Comparison of ENCODE assay signal across 25 cellular contexts in genomic region chr6:10258341-10258740, GRCh38.
DNase-seq lines count a peak whose midpoint lies in the region; ATAC-seq, FAIRE-seq and TF ChIP-seq lines count a peak whose summit lies in the region.
"Had no signal": no experiment of that assay in that cellular context is flagged by ENCODE, and none has a peak within 500 bp of the region (broad histone marks: within the 10 kb centered on the region; RNA-seq: fewer than 3 reads in every experiment).

No MANE protein-coding gene starts in this region.

- no peaks in the 10 kb centered on the region for H3K9me3 ChIP-seq in HEK293 (ENCODE audit: control insufficient read depth, insufficient read depth, low read depth, low read length)
- H3K9me3 ChIP-seq: BE2C, BLaER1 had no signal

- ATAC-seq in GM21786 (IDR thresholded peaks at IDR 0.05; ENCODE audit: unreplicated experiment): no peak
- ATAC-seq: GM12878 had no signal

- CTCF ChIA-PET in HEK293 (lab: Yijun Ruan, JAX): interaction anchor here (0.6 to 0.7 kb wide), 2 partner anchors 42 to 1475 kb away, joined by 3 to 4 read pairs; no protein-coding TSS in a partner anchor

- no peak for TF ChIP-seq CTCF in HEK293 (tag by site-specific recombination; IDR thresholded peaks at IDR 0.05)
- no peak for TF ChIP-seq CTCF in bronchial epithelial cell (IDR thresholded peaks at IDR 0.05; ENCODE audit: insufficient read depth, low read length, severe bottlenecking)

- H3K27me3 ChIP-seq in bronchial epithelial cell (ENCODE audit: control insufficient read depth, insufficient read depth, low read length): no peaks in the 10 kb centered on the region
- H3K27me3 ChIP-seq: BE2C, BLaER1 had no signal

- DNase-seq in M059J (ENCODE audit: low read depth) (peak; percentile 18), bronchial epithelial cell (ENCODE audit: low read depth) (peak; percentile 23), iPS-NIHi11 (ENCODE audit: low spot score) (no peak), urothelium cell line (ENCODE audit: low spot score) (no peak)
- DNase-seq: 8988T; ACHN; BE2C; C1 segment of cervical spinal cord; CD4-positive, alpha-beta memory T cell; CD8-positive, alpha-beta memory T cell; COR-L47; DMS 273 treated with DMSO at 0.1 percent for 48 hours; DMS153; DMS53; DMS79; DND-41; EL; GDM1 had no signal

- no peak overlapping the region for H3K4me3 ChIP-seq in HEK293 (ENCODE audit: low read depth, low read length)
- no peak overlapping the region for H3K4me3 ChIP-seq in bronchial epithelial cell (ENCODE audit: low read depth, low read length)
- H3K4me3 ChIP-seq: BLaER1, GM12878 had no signal

- H3K27ac ChIP-seq in HEK293 (ENCODE audit: extremely low read depth, low read depth, low read length): no peak overlapping the region
- H3K27ac ChIP-seq: BLaER1 had no signal

- no peaks in the 10 kb centered on the region for H3K4me1 ChIP-seq in HEK293 (ENCODE audit: control insufficient read depth, insufficient read depth, low read length)
- H3K4me1 ChIP-seq: BE2C, BLaER1 had no signal

- POLR2A ChIA-PET in HEK293 (lab: Yijun Ruan, JAX): no interaction called here

- FAIRE-seq in bronchial epithelial cell (lab: Jason Lieb, UNC): no peak
- no peak for FAIRE-seq in urothelium cell line (lab: Jason Lieb, UNC)
- FAIRE-seq: A204.1, GM12878, GM12892, GM18507 had no signal

- H3K36me3 ChIP-seq in HEK293 (ENCODE audit: control insufficient read depth in 2 of 2, insufficient read depth in 1 of 2, low read length in 2 of 2) (no peaks in the 10 kb centered on the region), bronchial epithelial cell (ENCODE audit: control insufficient read depth, insufficient read depth, low read length) (no peaks in the 10 kb centered on the region)
- H3K36me3 ChIP-seq: BE2C, BLaER1 had no signal

TF ChIP-seq in HEK293, 187 proteins besides CTCF, POLR2A, EP300 and RAD21:
- TF ChIP-seq SCRT2 (tag by site-specific recombination; IDR thresholded peaks at IDR 0.05) (peak; percentile 54), ZNF548 (tag by site-specific recombination; IDR thresholded peaks at IDR 0.05) (no peak)

Comparison
In these comparisons a context has a peak if more than half of its experiments do, and no peak if none do; other contexts are left out.
1. DNase-seq: peak in M059J (single experiment) and bronchial epithelial cell (single experiment); none in iPS-NIHi11 (single experiment) and urothelium cell line (single experiment).